1 cellular context compared by ENCODE assay signal in the genomic region with DNA sequence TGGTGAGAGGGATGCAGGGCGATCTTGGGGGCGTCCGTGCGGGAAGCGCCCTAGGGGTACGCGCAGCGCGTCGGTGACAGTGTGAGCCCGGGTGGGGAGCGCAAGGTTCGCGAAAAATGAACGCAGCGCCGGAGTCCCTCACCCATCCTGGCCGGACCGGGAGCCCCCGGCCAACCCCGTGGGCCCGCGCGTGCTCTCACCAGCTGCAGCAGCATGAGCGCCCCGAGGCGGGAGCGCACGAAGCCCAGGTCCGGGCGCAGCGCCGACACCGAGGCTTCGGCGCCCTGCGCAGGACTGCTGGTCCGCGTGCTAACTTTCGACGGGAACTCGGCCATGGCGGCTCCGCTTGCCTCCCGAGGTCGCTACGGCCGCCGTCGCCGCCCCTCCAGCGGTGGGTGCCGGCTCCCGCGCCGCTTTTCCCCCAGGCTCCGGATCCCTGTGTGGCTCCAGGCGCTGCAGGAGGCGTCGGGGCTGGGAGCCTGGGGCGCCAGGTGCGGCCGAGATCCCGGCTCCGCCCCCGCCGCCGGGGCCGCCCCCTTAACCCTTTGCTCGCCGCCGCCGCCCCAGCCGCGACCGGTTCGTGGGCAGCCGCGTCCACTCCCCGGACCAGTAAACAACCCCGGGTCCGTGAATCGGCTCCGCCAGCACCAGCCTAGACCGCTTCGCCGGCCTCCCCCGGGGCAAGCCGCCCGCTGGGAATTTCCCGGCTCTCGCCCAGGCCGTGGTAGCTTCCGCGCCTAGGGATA.
TF ChIP-seq lines count a peak whose summit lies in the region.

A gene with protein sequence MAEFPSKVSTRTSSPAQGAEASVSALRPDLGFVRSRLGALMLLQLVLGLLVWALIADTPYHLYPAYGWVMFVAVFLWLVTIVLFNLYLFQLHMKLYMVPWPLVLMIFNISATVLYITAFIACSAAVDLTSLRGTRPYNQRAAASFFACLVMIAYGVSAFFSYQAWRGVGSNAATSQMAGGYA (minus strand): TSS at position 467 of the 746 bp plus-strand sequence. CDS start 132 bp downstream, at position 335.

TF ChIP-seq in K562, 482 proteins besides CTCF, POLR2A, EP300 and RAD21 (continued from another document and continues in another):
- TF ChIP-seq PRDM10 (IDR thresholded peaks at IDR 0.05; ENCODE audit: partially characterized antibody) (peak; percentile 81), TRIM24 (IDR thresholded peaks at IDR 0.05) (peak in 1 of 2 experiments; percentile 75; a peak in 1 of 4 replicates), ZNF407 (IDR thresholded peaks at IDR 0.05; ENCODE audit: low read depth) (no peak), KLF13 (tag; IDR thresholded peaks at IDR 0.05; ENCODE audit: borderline replicate concordance, low read depth) (peak; percentile 67; the same call in 1 of the 2 replicates), KDM4B (IDR thresholded peaks at IDR 0.05; ENCODE audit: borderline replicate concordance in 2 of 2, low read depth in 1 of 2) (no peak), PHB (CRISPR knock-in tag; IDR thresholded peaks at IDR 0.05) (no peak), SAFB (IDR thresholded peaks at IDR 0.05; ENCODE audit: borderline replicate concordance, low read depth, low read length) (peak; percentile 64), ZNF589 (CRISPR knock-in tag; IDR thresholded peaks at IDR 0.05; ENCODE audit: low read depth) (0 out of 2 replicates have a peak, but pooled peaks have one; percentile 25), FOXA3 (CRISPR knock-in tag; conservative IDR thresholded peaks at IDR 0.05 in 1 of 2, IDR thresholded peaks at IDR 0.05 in 1 of 2) (0 out of 4 replicates have a peak, but pooled peaks of 1 of the 2 experiments have one; percentile 43), FOXP1 (CRISPR knock-in tag; IDR thresholded peaks at IDR 0.05) (peak; percentile 95), U2AF1 (optimal IDR thresholded peaks at IDR 0.05; ENCODE audit: low read depth, low read length) (peak; percentile 91), CCNT2 (IDR thresholded peaks at IDR 0.05; ENCODE audit: borderline replicate concordance, extremely low read depth, insufficient read length, low read depth, low read length) (peak; percentile 65), ATF1 (CRISPR knock-in tag; IDR thresholded peaks at IDR 0.05) (no peak), ATF1 (tag; IDR thresholded peaks at IDR 0.05) (peak; percentile 63), CHD4 (IDR thresholded peaks at IDR 0.05; ENCODE audit: insufficient read depth, insufficient replicate concordance, low read depth, low read length, poor library complexity, severe bottlenecking) (peak; percentile 88), POLR2G (IDR thresholded peaks at IDR 0.05; ENCODE audit: low read depth, low read length) (peak; percentile 61; the same call in 1 of the 2 replicates)
- TF ChIP-seq, protein P1, sequence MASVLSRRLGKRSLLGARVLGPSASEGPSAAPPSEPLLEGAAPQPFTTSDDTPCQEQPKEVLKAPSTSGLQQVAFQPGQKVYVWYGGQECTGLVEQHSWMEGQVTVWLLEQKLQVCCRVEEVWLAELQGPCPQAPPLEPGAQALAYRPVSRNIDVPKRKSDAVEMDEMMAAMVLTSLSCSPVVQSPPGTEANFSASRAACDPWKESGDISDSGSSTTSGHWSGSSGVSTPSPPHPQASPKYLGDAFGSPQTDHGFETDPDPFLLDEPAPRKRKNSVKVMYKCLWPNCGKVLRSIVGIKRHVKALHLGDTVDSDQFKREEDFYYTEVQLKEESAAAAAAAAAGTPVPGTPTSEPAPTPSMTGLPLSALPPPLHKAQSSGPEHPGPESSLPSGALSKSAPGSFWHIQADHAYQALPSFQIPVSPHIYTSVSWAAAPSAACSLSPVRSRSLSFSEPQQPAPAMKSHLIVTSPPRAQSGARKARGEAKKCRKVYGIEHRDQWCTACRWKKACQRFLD (CRISPR knock-in tag; IDR thresholded peaks at IDR 0.05) = peak; percentile 59; the same call in 1 of the 2 replicates
- TF ChIP-seq, protein P2, sequence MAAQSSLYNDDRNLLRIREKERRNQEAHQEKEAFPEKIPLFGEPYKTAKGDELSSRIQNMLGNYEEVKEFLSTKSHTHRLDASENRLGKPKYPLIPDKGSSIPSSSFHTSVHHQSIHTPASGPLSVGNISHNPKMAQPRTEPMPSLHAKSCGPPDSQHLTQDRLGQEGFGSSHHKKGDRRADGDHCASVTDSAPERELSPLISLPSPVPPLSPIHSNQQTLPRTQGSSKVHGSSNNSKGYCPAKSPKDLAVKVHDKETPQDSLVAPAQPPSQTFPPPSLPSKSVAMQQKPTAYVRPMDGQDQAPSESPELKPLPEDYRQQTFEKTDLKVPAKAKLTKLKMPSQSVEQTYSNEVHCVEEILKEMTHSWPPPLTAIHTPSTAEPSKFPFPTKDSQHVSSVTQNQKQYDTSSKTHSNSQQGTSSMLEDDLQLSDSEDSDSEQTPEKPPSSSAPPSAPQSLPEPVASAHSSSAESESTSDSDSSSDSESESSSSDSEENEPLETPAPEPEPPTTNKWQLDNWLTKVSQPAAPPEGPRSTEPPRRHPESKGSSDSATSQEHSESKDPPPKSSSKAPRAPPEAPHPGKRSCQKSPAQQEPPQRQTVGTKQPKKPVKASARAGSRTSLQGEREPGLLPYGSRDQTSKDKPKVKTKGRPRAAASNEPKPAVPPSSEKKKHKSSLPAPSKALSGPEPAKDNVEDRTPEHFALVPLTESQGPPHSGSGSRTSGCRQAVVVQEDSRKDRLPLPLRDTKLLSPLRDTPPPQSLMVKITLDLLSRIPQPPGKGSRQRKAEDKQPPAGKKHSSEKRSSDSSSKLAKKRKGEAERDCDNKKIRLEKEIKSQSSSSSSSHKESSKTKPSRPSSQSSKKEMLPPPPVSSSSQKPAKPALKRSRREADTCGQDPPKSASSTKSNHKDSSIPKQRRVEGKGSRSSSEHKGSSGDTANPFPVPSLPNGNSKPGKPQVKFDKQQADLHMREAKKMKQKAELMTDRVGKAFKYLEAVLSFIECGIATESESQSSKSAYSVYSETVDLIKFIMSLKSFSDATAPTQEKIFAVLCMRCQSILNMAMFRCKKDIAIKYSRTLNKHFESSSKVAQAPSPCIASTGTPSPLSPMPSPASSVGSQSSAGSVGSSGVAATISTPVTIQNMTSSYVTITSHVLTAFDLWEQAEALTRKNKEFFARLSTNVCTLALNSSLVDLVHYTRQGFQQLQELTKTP (IDR thresholded peaks at IDR 0.05; ENCODE audit: low read depth in 1 of 2, partially characterized antibody in 2 of 2) = no peak
- TF ChIP-seq, protein P3, sequence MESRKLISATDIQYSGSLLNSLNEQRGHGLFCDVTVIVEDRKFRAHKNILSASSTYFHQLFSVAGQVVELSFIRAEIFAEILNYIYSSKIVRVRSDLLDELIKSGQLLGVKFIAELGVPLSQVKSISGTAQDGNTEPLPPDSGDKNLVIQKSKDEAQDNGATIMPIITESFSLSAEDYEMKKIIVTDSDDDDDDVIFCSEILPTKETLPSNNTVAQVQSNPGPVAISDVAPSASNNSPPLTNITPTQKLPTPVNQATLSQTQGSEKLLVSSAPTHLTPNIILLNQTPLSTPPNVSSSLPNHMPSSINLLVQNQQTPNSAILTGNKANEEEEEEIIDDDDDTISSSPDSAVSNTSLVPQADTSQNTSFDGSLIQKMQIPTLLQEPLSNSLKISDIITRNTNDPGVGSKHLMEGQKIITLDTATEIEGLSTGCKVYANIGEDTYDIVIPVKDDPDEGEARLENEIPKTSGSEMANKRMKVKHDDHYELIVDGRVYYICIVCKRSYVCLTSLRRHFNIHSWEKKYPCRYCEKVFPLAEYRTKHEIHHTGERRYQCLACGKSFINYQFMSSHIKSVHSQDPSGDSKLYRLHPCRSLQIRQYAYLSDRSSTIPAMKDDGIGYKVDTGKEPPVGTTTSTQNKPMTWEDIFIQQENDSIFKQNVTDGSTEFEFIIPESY (CRISPR knock-in tag; IDR thresholded peaks at IDR 0.05) = peak; percentile 88
- TF ChIP-seq, protein P4, sequence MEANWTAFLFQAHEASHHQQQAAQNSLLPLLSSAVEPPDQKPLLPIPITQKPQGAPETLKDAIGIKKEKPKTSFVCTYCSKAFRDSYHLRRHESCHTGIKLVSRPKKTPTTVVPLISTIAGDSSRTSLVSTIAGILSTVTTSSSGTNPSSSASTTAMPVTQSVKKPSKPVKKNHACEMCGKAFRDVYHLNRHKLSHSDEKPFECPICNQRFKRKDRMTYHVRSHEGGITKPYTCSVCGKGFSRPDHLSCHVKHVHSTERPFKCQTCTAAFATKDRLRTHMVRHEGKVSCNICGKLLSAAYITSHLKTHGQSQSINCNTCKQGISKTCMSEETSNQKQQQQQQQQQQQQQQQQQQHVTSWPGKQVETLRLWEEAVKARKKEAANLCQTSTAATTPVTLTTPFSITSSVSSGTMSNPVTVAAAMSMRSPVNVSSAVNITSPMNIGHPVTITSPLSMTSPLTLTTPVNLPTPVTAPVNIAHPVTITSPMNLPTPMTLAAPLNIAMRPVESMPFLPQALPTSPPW (CRISPR knock-in tag; IDR thresholded peaks at IDR 0.05) = 0 out of 2 replicates have a peak, but pooled peaks have one; percentile 35
- TF ChIP-seq, protein P5, sequence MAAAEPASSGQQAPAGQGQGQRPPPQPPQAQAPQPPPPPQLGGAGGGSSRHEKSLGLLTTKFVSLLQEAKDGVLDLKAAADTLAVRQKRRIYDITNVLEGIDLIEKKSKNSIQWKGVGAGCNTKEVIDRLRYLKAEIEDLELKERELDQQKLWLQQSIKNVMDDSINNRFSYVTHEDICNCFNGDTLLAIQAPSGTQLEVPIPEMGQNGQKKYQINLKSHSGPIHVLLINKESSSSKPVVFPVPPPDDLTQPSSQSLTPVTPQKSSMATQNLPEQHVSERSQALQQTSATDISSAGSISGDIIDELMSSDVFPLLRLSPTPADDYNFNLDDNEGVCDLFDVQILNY (CRISPR knock-in tag; IDR thresholded peaks at IDR 0.05) = 0 out of 2 replicates have a peak, but pooled peaks have one; percentile 70
